Comparison of ENCODE assay signal across 2 cellular contexts in genomic region chr2:24935145-24935544, GRCh38.
TF ChIP-seq lines count a peak whose summit lies in the region.

No MANE protein-coding gene starts in this region.

TF ChIP-seq in IMR-90, 13 proteins besides CTCF, POLR2A, EP300 and RAD21:
- TF ChIP-seq ELK1 (IDR thresholded peaks at IDR 0.05; ENCODE audit: borderline replicate concordance, low read depth, low read length) (no peak), FOS (IDR thresholded peaks at IDR 0.05; ENCODE audit: low read depth, low read length) (no peak), CEBPB (IDR thresholded peaks at IDR 0.05; ENCODE audit: low read depth, low read length) (no peak), MXI1 (IDR thresholded peaks at IDR 0.05; ENCODE audit: borderline replicate concordance, low read depth, low read length) (no peak), RFX5 (IDR thresholded peaks at IDR 0.05; ENCODE audit: low read depth, low read length) (no peak), USF2 (IDR thresholded peaks at IDR 0.05; ENCODE audit: low read depth, low read length) (no peak), CHD1 (IDR thresholded peaks at IDR 0.05; ENCODE audit: low read depth, low read length) (no peak), RCOR1 (IDR thresholded peaks at IDR 0.05; ENCODE audit: insufficient replicate concordance, low read length) (no peak), NFE2L2 (IDR thresholded peaks at IDR 0.05; ENCODE audit: low read depth, low read length) (no peak), SMC3 (IDR thresholded peaks at IDR 0.05; ENCODE audit: low read depth, low read length) (no peak), BHLHE40 (IDR thresholded peaks at IDR 0.05; ENCODE audit: low read depth, low read length) (no peak)

TF ChIP-seq in K562, 482 proteins besides CTCF, POLR2A, EP300 and RAD21:
- TF ChIP-seq, protein P1, sequence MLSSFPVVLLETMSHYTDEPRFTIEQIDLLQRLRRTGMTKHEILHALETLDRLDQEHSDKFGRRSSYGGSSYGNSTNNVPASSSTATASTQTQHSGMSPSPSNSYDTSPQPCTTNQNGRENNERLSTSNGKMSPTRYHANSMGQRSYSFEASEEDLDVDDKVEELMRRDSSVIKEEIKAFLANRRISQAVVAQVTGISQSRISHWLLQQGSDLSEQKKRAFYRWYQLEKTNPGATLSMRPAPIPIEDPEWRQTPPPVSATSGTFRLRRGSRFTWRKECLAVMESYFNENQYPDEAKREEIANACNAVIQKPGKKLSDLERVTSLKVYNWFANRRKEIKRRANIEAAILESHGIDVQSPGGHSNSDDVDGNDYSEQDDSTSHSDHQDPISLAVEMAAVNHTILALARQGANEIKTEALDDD (IDR thresholded peaks at IDR 0.05), result no peak
